In genomic region chr1:211903490-211904260, GRCh38 we compare ENCODE assay signal across 27 cellular contexts.
"Had no signal": no experiment of that assay in that cellular context is flagged by ENCODE, and none has a peak within 500 bp of the region (broad histone marks: within the 10 kb centered on the region; RNA-seq: fewer than 3 reads in every experiment).

No MANE protein-coding gene starts in this region.

- H3K4me3 ChIP-seq: ascending aorta, Peyer's patch, SJCRH30 had no signal

- H3K36me3 Mint-ChIP-seq: brain had no signal

- H3K9me3 ChIP-seq: ascending aorta, SJCRH30, SK-N-SH had no signal

- H3K27ac Mint-ChIP-seq: activated CD8-positive, alpha-beta T cell treated with anti-CD3 and anti-CD28 coated beads for 36 hours; activated naive CD4-positive, alpha-beta T cell treated with anti-CD3 and anti-CD28 coated beads, Interleukin-2, amount 50 U/mL, for 72 hours; activated naive CD8-positive, alpha-beta T cell treated with anti-CD3 and anti-CD28 coated beads, Interleukin-2, amount 50 U/mL, for 24 hours; brain had no signal

- H3K27me3 ChIP-seq: ascending aorta, Peyer's patch, SJCRH30 had no signal

- H3K4me1 Mint-ChIP-seq: activated naive CD8-positive, alpha-beta T cell treated with anti-CD3 and anti-CD28 coated beads, Interleukin-2, amount 50 U/mL, for 24 hours; brain; central memory CD8-positive, alpha-beta T cell had no signal

- H3K9me3 Mint-ChIP-seq: activated naive CD8-positive, alpha-beta T cell treated with anti-CD3 and anti-CD28 coated beads, Interleukin-2, amount 50 U/mL, for 24 hours; central memory CD8-positive, alpha-beta T cell had no signal

- H3K4me3 Mint-ChIP-seq: activated CD8-positive, alpha-beta T cell treated with anti-CD3 and anti-CD28 coated beads for 36 hours; activated naive CD8-positive, alpha-beta T cell treated with anti-CD3 and anti-CD28 coated beads, Interleukin-2, amount 50 U/mL, for 24 hours; brain; central memory CD8-positive, alpha-beta T cell had no signal

- DNase-seq: activated CD4-positive, alpha-beta T cell treated with anti-CD3 and anti-CD28 coated beads for 4 hours; activated CD8-positive, alpha-beta memory T cell treated with anti-CD3 and anti-CD28 coated beads, Interleukin-2, amount 50 U/mL, for 4 hours; activated CD8-positive, alpha-beta T cell treated with anti-CD3 and anti-CD28 coated beads for 36 hours; activated effector memory CD4-positive, alpha-beta T cell treated with Interleukin-2 at 50 U/mL for 16 hours; activated naive CD4-positive, alpha-beta T cell; activated naive CD8-positive, alpha-beta T cell treated with anti-CD3 and anti-CD28 coated beads, Interleukin-2, amount 50 U/mL, for 24 hours; amniotic stem cell; MV-4-11; NCI-H1092 treated with DMSO at 0.1 percent for 48 hours; NCI-H1436; NCI-H1694 treated with DMSO at 0.1 percent for 48 hours; NCI-H2029 treated with DMSO at 0.1 percent for 48 hours; NCI-H510A treated with DMSO at 0.1 percent for 48 hours; NCI-H69; NK-92 treated with Interleukin-12 subunit alpha and Interleukin-12 subunit beta, amount 100 ng/mL, for 24 hours; Right ventricle myocardium superior; SJCRH30; SK-N-SH; T-helper 1 cell had no signal

- H3K27ac ChIP-seq: ascending aorta, KMS-11, RWPE1, SJCRH30 had no signal

- H3K4me1 ChIP-seq: ascending aorta, SJCRH30 had no signal

- ATAC-seq: activated CD4-positive, CD25-positive, alpha-beta regulatory T cell treated with anti-CD3 and anti-CD28 coated beads, Interleukin-2, amount 50 U/mL, for 24 hours; activated CD8-positive, alpha-beta T cell treated with anti-CD3 and anti-CD28 coated beads for 36 hours; activated naive CD8-positive, alpha-beta T cell treated with anti-CD3 and anti-CD28 coated beads, Interleukin-2, amount 50 U/mL, for 24 hours had no signal

- H3K27me3 Mint-ChIP-seq: activated CD8-positive, alpha-beta T cell treated with anti-CD3 and anti-CD28 coated beads for 36 hours; activated naive CD8-positive, alpha-beta T cell treated with anti-CD3 and anti-CD28 coated beads, Interleukin-2, amount 50 U/mL, for 24 hours; brain; central memory CD8-positive, alpha-beta T cell had no signal

- H3K36me3 ChIP-seq: ascending aorta, Peyer's patch, SJCRH30 had no signal
